ENCODE assay signal across 10 cellular contexts in the genomic region with DNA sequence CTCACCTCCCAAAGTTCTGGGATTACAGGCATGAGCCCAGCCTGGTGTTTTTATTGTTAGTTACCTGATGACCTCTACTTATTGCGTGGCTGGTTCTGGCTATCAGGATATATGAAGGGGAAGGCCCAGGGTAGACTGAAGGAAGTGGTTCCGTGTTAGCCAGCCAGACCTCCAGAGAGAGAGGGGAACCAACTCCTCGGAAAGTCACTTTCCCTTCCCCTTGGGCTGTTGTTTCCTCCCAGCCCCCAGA. TPM values are rescaled to one million over a fixed set of nuclear protein-coding genes. Genes with fewer than 3 reads are reported as not detected.
DNase-seq lines count a peak whose midpoint lies in the region; ATAC-seq, FAIRE-seq and TF ChIP-seq lines count a peak whose summit lies in the region.
"Had no signal": no experiment of that assay in that cellular context is flagged by ENCODE, and none has a peak within 500 bp of the region (broad histone marks: within the 10 kb centered on the region; RNA-seq: fewer than 3 reads in every experiment).

No MANE protein-coding gene starts in this region.

- no peak overlapping the region for H4K5ac ChIP-seq in H9 (ENCODE audit: insufficient read length, low read depth, low read length)

- no peak for TF ChIP-seq POLR2A in HepG2 (IDR thresholded peaks at IDR 0.05; ENCODE audit: insufficient read depth in 1 of 2, low read depth in 2 of 2, low read length in 2 of 2)

- no peak overlapping the region for H2BK20ac ChIP-seq in H9 (ENCODE audit: low read depth, low read length, poor library complexity, severe bottlenecking)

- no peak overlapping the region for H3K4ac ChIP-seq in H9 (ENCODE audit: low read depth, low read length)

- H3K4me3 ChIP-seq in OCI-LY3 (ENCODE audit: low read length): peak overlapping the region; percentile 36
- peak overlapping the region in 1 of 3 experiments; percentile 51; a peak in 2 of 6 replicates for H3K4me3 ChIP-seq in HepG2 (replicated peaks in 1 of 3; ENCODE audit: insufficient read depth in 1 of 3, low read depth in 2 of 3, low read length in 3 of 3)

- H4K91ac ChIP-seq in H9 (ENCODE audit: insufficient read length, low read depth, low read length): no peak overlapping the region

- BruUV-seq in HepG2 (replicated peaks; lab: Mats Ljungman, UMichigan): no TSS peak

- no peaks in the 10 kb centered on the region for H3K36me3 ChIP-seq in OCI-LY3 (replicated peaks; ENCODE audit: low read depth, low read length)
- H3K36me3 ChIP-seq in HepG2 (replicated peaks in 1 of 2; ENCODE audit: control insufficient read depth in 1 of 2, insufficient read depth in 2 of 2, low read length in 2 of 2): no peaks in the 10 kb centered on the region

- H2BK12ac ChIP-seq in H9 (ENCODE audit: insufficient read length, low read depth, low read length): no peak overlapping the region

- H3K4me3 Mint-ChIP-seq in CD4-positive, alpha-beta T cell: peak overlapping the region; percentile 94
- no peak overlapping the region for H3K4me3 Mint-ChIP-seq in H9

- peaks cover 24% of the 10 kb centered on the region for H3K36me3 Mint-ChIP-seq in CD4-positive, alpha-beta T cell (ENCODE audit: low read depth)
- no peaks in the 10 kb centered on the region; a peak in 3 of 7 replicates for H3K36me3 Mint-ChIP-seq in H9 (ENCODE audit: insufficient read depth in 1 of 3, low read depth in 3 of 3)

- no peaks in the 10 kb centered on the region for H3K27me3 ChIP-seq in CD4-positive, alpha-beta T cell (ENCODE audit: control insufficient read depth, insufficient read depth, low read length)
- no peaks in the 10 kb centered on the region for H3K27me3 ChIP-seq in OCI-LY3 (ENCODE audit: low read depth, low read length)
- peaks cover 2 to 38% of the 10 kb centered on the region in 2 experiments; a peak in 4 of 5 replicates for H3K27me3 ChIP-seq in HepG2 (ENCODE audit: control insufficient read depth in 1 of 2, insufficient read depth in 2 of 2, low read length in 2 of 2)
- peaks cover 21% of the 10 kb centered on the region for H3K27me3 ChIP-seq in H9 (ENCODE audit: insufficient read depth, low read length)

- no peak for TF ChIP-seq RAD21 in HepG2 (CRISPR knock-in tag; IDR thresholded peaks at IDR 0.05)

- no peak overlapping the region for H4K8ac ChIP-seq in H9 (replicated peaks; ENCODE audit: insufficient read length, low read depth, low read length)

- no peak overlapping the region for H3K14ac ChIP-seq in H9 (ENCODE audit: insufficient read depth, low read length)

- H3K79me1 ChIP-seq in H9 (ENCODE audit: insufficient read depth, low read depth, low read length, poor library complexity, severe bottlenecking): no peaks in the 10 kb centered on the region

- WGBS in HepG2 (ENCODE audit: low lambda C conversion rate): 60% methylated on average over 3 of the region's 3 CpGs
- no CpG with 5 or more reads among the region's 3 CpGs for WGBS in H9 (ENCODE audit: extremely low coverage, insufficient read length, low lambda C conversion rate)

- peak overlapping the region; percentile 90 for H3K27ac ChIP-seq in CD4-positive, alpha-beta T cell (ENCODE audit: low read depth, low read length)
- H3K27ac ChIP-seq in OCI-LY3 (ENCODE audit: low read length) (peak overlapping the region; percentile 86), HepG2 (ENCODE audit: extremely low read length, insufficient read depth, low read length) (no peak overlapping the region), H9 (ENCODE audit: insufficient read length, low read depth, low read length) (no peak overlapping the region)

- H4K20me1 ChIP-seq in OCI-LY3 (ENCODE audit: insufficient read depth, low read length) (no peaks in the 10 kb centered on the region), HepG2 (ENCODE audit: insufficient read depth, low read length) (no peaks in the 10 kb centered on the region), H9 (ENCODE audit: control insufficient read depth, insufficient read depth, insufficient read length) (no peaks in the 10 kb centered on the region)

- no peak overlapping the region for H2AK5ac ChIP-seq in H9 (ENCODE audit: insufficient read length, low read length)

- peaks cover 81% of the 10 kb centered on the region for H3K4me1 Mint-ChIP-seq in CD4-positive, alpha-beta T cell (ENCODE audit: low read depth)
- H3K4me1 Mint-ChIP-seq in H9: peaks cover 16 to 17% of the 10 kb centered on the region in 2 experiments

- no peak for DNase-seq in CD4-positive, alpha-beta T cell
- DNase-seq in HepG2 (ENCODE audit: low spot score): no peak
- DNase-seq in H9: no peak
- no peak for DNase-seq in NCI-H1694 (lab: John Stamatoyannopoulos, UW)
- no peak for DNase-seq in NCI-H524 treated with DMSO at 0.1 percent for 48 hours (lab: John Stamatoyannopoulos, UW)
- no peak for DNase-seq in ecto neural progenitor cell (ENCODE audit: low spot score)

- H3K27ac Mint-ChIP-seq in CD4-positive, alpha-beta T cell: peak overlapping the region; percentile 93
- no peak overlapping the region for H3K27ac Mint-ChIP-seq in H9
- H3K27ac Mint-ChIP-seq: nephron had no signal

- H3K9ac ChIP-seq in OCI-LY3 (ENCODE audit: low read length) (peak overlapping the region; percentile 67), HepG2 (ENCODE audit: insufficient read depth, low read depth, low read length) (no peak overlapping the region), H9 (ENCODE audit: extremely low read depth, insufficient read length, low read length) (no peak overlapping the region)

- no peak overlapping the region for H2BK5ac ChIP-seq in H9 (ENCODE audit: insufficient read length, low read length)

- H3K18ac ChIP-seq in H9 (ENCODE audit: insufficient read length, low read depth, low read length): no peak overlapping the region

- peaks cover 12% of the 10 kb centered on the region; the same call in 1 of the 2 replicates for H3K79me2 ChIP-seq in OCI-LY3 (ENCODE audit: low read length)
- H3K79me2 ChIP-seq in HepG2 (ENCODE audit: insufficient read depth, low read length): no peaks in the 10 kb centered on the region
- H3K79me2 ChIP-seq in H9 (ENCODE audit: insufficient read depth, low read length): no peaks in the 10 kb centered on the region

- no peak overlapping the region for H2BK15ac ChIP-seq in H9 (ENCODE audit: low read depth, low read length)

- FAIRE-seq in HepG2 (lab: Jason Lieb, UNC): no peak
- FAIRE-seq: TTC549 had no signal

- H3K56ac ChIP-seq in H9 (ENCODE audit: insufficient read length, low read depth, low read length): no peak overlapping the region

- H3K4me2 ChIP-seq in OCI-LY3 (ENCODE audit: low read length) (peak overlapping the region; percentile 64), HepG2 (ENCODE audit: low read depth, low read length) (peak overlapping the region; percentile 68), H9 (ENCODE audit: insufficient read depth, insufficient read length, low read length) (no peak overlapping the region)

- H2AFZ ChIP-seq in OCI-LY3 (ENCODE audit: low read depth, low read length) (peak overlapping the region; percentile 92), HepG2 (ENCODE audit: low read length) (no peak overlapping the region), H9 (ENCODE audit: low read length) (no peak overlapping the region)

- peaks cover 5% of the 10 kb centered on the region for H3K23me2 ChIP-seq in H9 (ENCODE audit: insufficient read length, low read depth, low read length, poor library complexity, severe bottlenecking)

- CTCF ChIA-PET in CD4-positive, alpha-beta T cell (lab: Charles Lee): interaction anchor here (0.9 to 2.2 kb wide), 6 partner anchors 10 to 88 kb away, joined by 3 to 8 read pairs (median 4); no protein-coding TSS in a partner anchor
- CTCF ChIA-PET in HepG2 (lab: Yijun Ruan, JAX; ENCODE audit: low intra/inter-chr PET ratio, low total read pairs): no interaction called here

- peaks cover 46% of the 10 kb centered on the region for H3K4me1 ChIP-seq in OCI-LY3 (ENCODE audit: low read length)
- H3K4me1 ChIP-seq in HepG2 (ENCODE audit: insufficient read depth, low read length): peaks cover 15% of the 10 kb centered on the region
- H3K4me1 ChIP-seq in H9 (ENCODE audit: insufficient read depth, low read length): peaks cover 7% of the 10 kb centered on the region; the same call in 1 of the 2 replicates

- no peak overlapping the region for H3T11ph ChIP-seq in H9 (ENCODE audit: low read length)

- POLR2A ChIA-PET in CD4-positive, alpha-beta T cell (lab: Charles Lee): interaction anchor here (0.6 to 7.7 kb wide), 8 partner anchors 10 to 308 kb away, joined by 3 to 104 read pairs (median 5); no protein-coding TSS in a partner anchor
- POLR2A ChIA-PET in HepG2 (lab: Yijun Ruan, JAX): no interaction called here

- no peak overlapping the region for H2BK120ac ChIP-seq in H9 (ENCODE audit: low read depth, low read length, poor library complexity, severe bottlenecking)

- no peaks in the 10 kb centered on the region for H3K27me3 Mint-ChIP-seq in CD4-positive, alpha-beta T cell
- H3K27me3 Mint-ChIP-seq in H9 (ENCODE audit: low read depth): peaks cover 76% of the 10 kb centered on the region

- no peak for ATAC-seq in CD4-positive, alpha-beta T cell (ENCODE audit: poor library complexity)
- peak; percentile 16 for ATAC-seq in GM21529 (IDR thresholded peaks at IDR 0.05; ENCODE audit: unreplicated experiment)
- ATAC-seq in HepG2: peak; percentile 19; the same call in 2 of the 3 replicates

- no peak overlapping the region for H3K23ac ChIP-seq in H9 (ENCODE audit: insufficient read length, low read depth, low read length)

- no peak for TF ChIP-seq CTCF in CD4-positive, alpha-beta T cell (IDR thresholded peaks at IDR 0.05)
- TF ChIP-seq CTCF in OCI-LY3 (IDR thresholded peaks at IDR 0.05; ENCODE audit: low read depth, low read length): no peak
- no peak for TF ChIP-seq CTCF in HepG2 (CRISPR knock-in tag; IDR thresholded peaks at IDR 0.05)
- TF ChIP-seq CTCF in H9 (conservative IDR thresholded peaks at IDR 0.05): no peak

- H3K9me3 ChIP-seq in CD4-positive, alpha-beta T cell (ENCODE audit: control insufficient read depth, low read length): peaks cover 10% of the 10 kb centered on the region
- H3K9me3 ChIP-seq in OCI-LY3 (ENCODE audit: insufficient read depth, low read length) (no peaks in the 10 kb centered on the region; the same call in 1 of the 2 replicates), HepG2 (ENCODE audit: low read length) (no peaks in the 10 kb centered on the region), H9 (ENCODE audit: control insufficient read depth, low read depth, low read length) (no peaks in the 10 kb centered on the region)

- in situ Hi-C loops in HepG2 (cut with HindIII; ENCODE audit: extremely low pct_ligation_motif_present, low pct_unique_long_range_greater_than_20kb): no loop called here

- peaks cover 9% of the 10 kb centered on the region for H3K9me3 Mint-ChIP-seq in CD4-positive, alpha-beta T cell
- peaks cover 3 to 11% of the 10 kb centered on the region in 2 experiments; a peak in 4 of 5 replicates for H3K9me3 Mint-ChIP-seq in H9

- intact Hi-C loops in CD4-positive, alpha-beta T cell (cut with DNase I, micrococcal nuclease): loop anchor here in 1 of 2 experiments (5.0 kb wide), 1 partner anchor 310 kb away; a partner anchor contains a TSS
- intact Hi-C loops in HepG2 (cut with micrococcal nuclease; ENCODE audit: unreplicated experiment): no loop called here

- TF ChIP-seq EP300 in HepG2 (IDR thresholded peaks at IDR 0.05; ENCODE audit: low read depth in 2 of 2, low read length in 2 of 2) (no peak), HepG2 (CRISPR knock-in tag; IDR thresholded peaks at IDR 0.05; ENCODE audit: borderline replicate concordance) (no peak)

RNA-seq across cellular contexts. Expression of a gene that starts 2.5 kb away (rescaled TPM):
- total RNA-seq in CD4-positive, alpha-beta T cell: 10 to 100 TPM; 42.3 to 44.6 TPM
- not detected in 2 replicates for total RNA-seq in HepG2 (2016; rRNA removed; fragmentation: Illumina TruSeq; extraction: Trizol)
- total RNA-seq in HepG2 (2016; cell fraction: cytosol; rRNA removed; fragmentation: Illumina TruSeq; extraction: Trizol; ENCODE audit: low read depth): not detected in 2 replicates
- not detected in 2 replicates for total RNA-seq in HepG2 (2016; cell fraction: insoluble cytoplasmic fraction; rRNA removed; fragmentation: Illumina TruSeq; extraction: Trizol)
- total RNA-seq in HepG2 (2016; cell fraction: membrane; rRNA removed; fragmentation: Illumina TruSeq; extraction: Trizol): not detected in 2 replicates
- not detected in 2 replicates for total RNA-seq in HepG2 (2016; cell fraction: nucleus; rRNA removed; fragmentation: Illumina TruSeq; extraction: Trizol)
- polyA plus RNA-seq in HepG2 (2011; rRNA removed): not detected in 2 replicates
- not detected in 2 replicates for polyA plus RNA-seq in HepG2 (2011; cell fraction: cytosol; rRNA removed)
- polyA plus RNA-seq in HepG2 (2011; cell fraction: nucleus; rRNA removed): not detected in 2 replicates
- polyA plus RNA-seq in HepG2 (2012): not detected in 2 replicates
- polyA plus RNA-seq in HepG2 (2016; cell fraction: cytosol; fragmentation: Illumina TruSeq; extraction: Trizol; ENCODE audit: low read depth): not detected in 2 replicates
- polyA plus RNA-seq in HepG2 (2016; cell fraction: insoluble cytoplasmic fraction; fragmentation: Illumina TruSeq; extraction: Trizol; ENCODE audit: low read depth): not detected in 2 replicates
- not detected in 2 replicates for polyA plus RNA-seq in HepG2 (2016; cell fraction: membrane; fragmentation: Illumina TruSeq; extraction: Trizol; ENCODE audit: low read depth)
- not detected in 2 replicates for polyA plus RNA-seq in HepG2 (2016; cell fraction: nucleus; fragmentation: Illumina TruSeq; extraction: Trizol; ENCODE audit: insufficient read depth, low read depth)
- polyA minus RNA-seq in HepG2 (2011; rRNA and poly(A)+ RNA removed; ENCODE audit: low replicate concordance): 0.26 and 0.32 TPM in 2 replicates
- polyA minus RNA-seq in HepG2 (2011; cell fraction: cytosol; rRNA and poly(A)+ RNA removed): not detected in 2 replicates
- polyA minus RNA-seq in HepG2 (2011; cell fraction: nucleus; rRNA and poly(A)+ RNA removed): not detected in 2 replicates
- total RNA-seq in H9 (2021): 0.13 and 0.26 TPM in 2 replicates

Comparison
In these comparisons a context has a peak if more than half of its experiments do, and no peak if none do; other contexts are left out.
1. H3K27ac ChIP-seq: peak in CD4-positive, alpha-beta T cell (single experiment) and OCI-LY3 (single experiment); none in HepG2 (single experiment) and H9 (single experiment).
2. RNA of a gene that starts 2.5 kb away (total RNA-seq): 42.3 to 44.6 TPM in CD4-positive, alpha-beta T cell; 0.13 to 0.26 TPM in H9 and not detected in HepG2; every median in the first group is over 10 times any median in the second.